Comparison of ENCODE assay signal across 21 cellular contexts in the genomic region with DNA sequence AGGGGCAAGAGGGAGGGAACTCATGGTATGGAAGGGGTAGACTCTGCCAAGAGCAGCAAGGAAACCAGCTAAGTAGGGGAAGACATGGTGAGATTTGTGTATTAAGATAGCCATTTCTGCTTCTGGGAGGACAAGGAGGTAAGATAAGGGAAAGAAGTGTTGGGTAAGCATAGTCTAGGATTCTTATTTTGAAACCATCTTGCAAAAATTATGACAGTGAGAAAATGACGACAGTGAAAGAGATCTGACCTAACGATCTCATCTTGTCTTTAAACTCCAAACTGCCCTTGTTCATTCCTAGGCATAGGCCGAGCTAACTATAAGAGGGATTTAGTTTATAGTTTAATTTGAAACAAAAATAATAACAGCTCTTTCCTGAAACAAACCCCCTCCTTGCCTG.
"Had no signal": no experiment of that assay in that cellular context is flagged by ENCODE, and none has a peak within 500 bp of the region (broad histone marks: within the 10 kb centered on the region; RNA-seq: fewer than 3 reads in every experiment).

No MANE protein-coding gene starts in this region.

- H3K27me3 Mint-ChIP-seq: activated CD4-positive, alpha-beta T cell treated with anti-CD3 and anti-CD28 coated beads for 36 hours; activated T-cell treated with anti-CD3 and anti-CD28 coated beads, Interleukin-2, amount 50 U/mL, for 24 hours; activated T-helper 17 cell treated with anti-CD3 and anti-CD28 coated beads, Interleukin-2, amount 50 U/mL, for 72 hours; central memory CD8-positive, alpha-beta T cell; natural killer cell treated with Interleukin-12 subunit alpha and Interleukin-12 subunit beta and Interleukin-15 and Interleukin-18, amount 100 ng/mL, for 72 hours had no signal

- H3K9me3 ChIP-seq: ascending aorta, psoas muscle had no signal

- H3K27ac Mint-ChIP-seq: activated CD4-positive, alpha-beta T cell treated with anti-CD3 and anti-CD28 coated beads for 36 hours; activated naive CD4-positive, alpha-beta T cell treated with anti-CD3 and anti-CD28 coated beads, Interleukin-2, amount 50 U/mL, for 72 hours; activated T-cell treated with anti-CD3 and anti-CD28 coated beads, Interleukin-2, amount 50 U/mL, for 24 hours; activated T-helper 17 cell treated with anti-CD3 and anti-CD28 coated beads, Interleukin-2, amount 50 U/mL, for 72 hours; WTC11 had no signal

- H3K27ac ChIP-seq: ascending aorta, left ventricle myocardium inferior, ovary, psoas muscle, right atrium auricular region had no signal

- H3K36me3 Mint-ChIP-seq: immature natural killer cell had no signal

- ATAC-seq: activated CD4-positive, alpha-beta T cell treated with anti-CD3 and anti-CD28 coated beads for 36 hours; activated naive CD4-positive, alpha-beta T cell treated with anti-CD3 and anti-CD28 coated beads, Interleukin-2, amount 50 U/mL, for 72 hours; activated T-helper 17 cell treated with anti-CD3 and anti-CD28 coated beads, Interleukin-2, amount 50 U/mL, for 72 hours; psoas muscle; stimulated activated naive CD8-positive, alpha-beta T cell treated with anti-CD3 and anti-CD28 coated beads, Interleukin-15, Interleukin-2, amounts not matched to agents 100 U/mL and 50 U/mL, for 24 hours; WTC11 had no signal

- H3K4me1 ChIP-seq: ascending aorta, psoas muscle had no signal

- DNase-seq: activated CD4-positive, alpha-beta T cell treated with anti-CD3 and anti-CD28 coated beads for 36 hours; activated CD4-positive, alpha-beta T cell treated with anti-CD3 and anti-CD28 coated beads, Interleukin-2, amount 50 U/mL, for 4 hours; activated CD8-positive, alpha-beta memory T cell treated with anti-CD3 and anti-CD28 coated beads for 24 hours; activated CD8-positive, alpha-beta memory T cell treated with anti-CD3 and anti-CD28 coated beads, Interleukin-2, amount 50 U/mL, for 4 hours; activated T-cell treated with anti-CD3 and anti-CD28 coated beads, Interleukin-2, amount 50 U/mL, for 24 hours; effector memory CD4-positive, alpha-beta T cell; foreskin melanocyte; immature natural killer cell; left ventricle myocardium inferior; midbrain; ovary; psoas muscle; stimulated activated CD4-positive, alpha-beta T cell treated with anti-CD3 and anti-CD28 coated beads, Interleukin-4, amount 100 ng/mL, for 24 hours; stimulated activated naive CD8-positive, alpha-beta T cell treated with anti-CD3 and anti-CD28 coated beads, Interleukin-15, Interleukin-2, amounts not matched to agents 100 U/mL and 50 U/mL, for 24 hours had no signal

- H3K4me3 ChIP-seq: ascending aorta, left ventricle myocardium inferior, ovary, psoas muscle, right atrium auricular region had no signal

- H3K4me1 Mint-ChIP-seq: central memory CD8-positive, alpha-beta T cell had no signal

- H3K9me3 Mint-ChIP-seq: activated T-helper 17 cell treated with anti-CD3 and anti-CD28 coated beads, Interleukin-2, amount 50 U/mL, for 72 hours; central memory CD8-positive, alpha-beta T cell; natural killer cell treated with Interleukin-12 subunit alpha and Interleukin-12 subunit beta and Interleukin-15 and Interleukin-18, amount 100 ng/mL, for 72 hours had no signal

- H3K4me3 Mint-ChIP-seq: activated CD4-positive, alpha-beta T cell treated with anti-CD3 and anti-CD28 coated beads for 36 hours; activated T-cell treated with anti-CD3 and anti-CD28 coated beads, Interleukin-2, amount 50 U/mL, for 24 hours; activated T-helper 17 cell treated with anti-CD3 and anti-CD28 coated beads, Interleukin-2, amount 50 U/mL, for 72 hours; central memory CD8-positive, alpha-beta T cell; immature natural killer cell; natural killer cell treated with Interleukin-12 subunit alpha and Interleukin-12 subunit beta and Interleukin-15 and Interleukin-18, amount 100 ng/mL, for 72 hours; WTC11 had no signal

- H3K36me3 ChIP-seq: ascending aorta, left ventricle myocardium inferior, ovary, right atrium auricular region had no signal

- H3K27me3 ChIP-seq: ascending aorta, ovary, right atrium auricular region had no signal
